ENCODE assay signal across 8 cellular contexts in genomic region chr20:62063981-62064787, GRCh38. TPM values are rescaled to one million over a fixed set of nuclear protein-coding genes. Genes with fewer than 3 reads are reported as not detected.
DNase-seq lines count a peak whose midpoint lies in the region; ATAC-seq and TF ChIP-seq lines count a peak whose summit lies in the region.

No MANE protein-coding gene starts in this region.

- peaks cover 15% of the 10 kb centered on the region for H4K20me1 ChIP-seq in KMS-11 (ENCODE audit: insufficient read depth)

- peaks cover 22% of the 10 kb centered on the region for H3K4me1 ChIP-seq in KMS-11 (ENCODE audit: low read depth, poor library complexity, severe bottlenecking)
- H3K4me1 ChIP-seq in mesodermal cell (ENCODE audit: control insufficient read depth, insufficient read depth, low read length, poor library complexity, severe bottlenecking), result peaks cover 25% of the 10 kb centered on the region

- no peak overlapping the region for H2AFZ ChIP-seq in KMS-11 (ENCODE audit: low read depth)

- peak overlapping the region; percentile 13; the same call in 1 of the 2 replicates for H3K4me2 ChIP-seq in KMS-11

- no peaks in the 10 kb centered on the region for H3K9me3 ChIP-seq in mesodermal cell (ENCODE audit: control insufficient read depth, low read length)

- H3K36me3 Mint-ChIP-seq in dendritic cell treated with granulocyte-macrophage colony-stimulating factor and Interleukin-4, amounts not matched to agents 40 ng/mL and 50 ng/mL, for 4 days (ENCODE audit: low read depth), result peaks cover 36% of the 10 kb centered on the region

- TF ChIP-seq CTCF in AG09309 (IDR thresholded peaks at IDR 0.05; ENCODE audit: control insufficient read depth, insufficient read depth, low read depth, low read length, missing control alignments) (no peak), KMS-11 (conservative IDR thresholded peaks at IDR 0.05; ENCODE audit: low read depth, low read length) (no peak)

- DNase-seq in AG09309 (ENCODE audit: low read depth) (no peak), GDM1 (lab: John Stamatoyannopoulos, UW) (no peak), AML-193 (lab: John Stamatoyannopoulos, UW) (no peak), MV-4-11 (lab: John Stamatoyannopoulos, UW) (no peak)

- H3K4me1 Mint-ChIP-seq in dendritic cell treated with granulocyte-macrophage colony-stimulating factor and Interleukin-4, amounts not matched to agents 40 ng/mL and 50 ng/mL, for 4 days (ENCODE audit: low read depth), result peaks cover 67% of the 10 kb centered on the region

- peaks cover 10% of the 10 kb centered on the region for H3K27me3 Mint-ChIP-seq in dendritic cell treated with granulocyte-macrophage colony-stimulating factor and Interleukin-4, amounts not matched to agents 40 ng/mL and 50 ng/mL, for 4 days

- intact Hi-C loops in dendritic cell treated with granulocyte-macrophage colony-stimulating factor and Interleukin-4, amounts not matched to agents 40 ng/mL and 50 ng/mL, for 4 days (cut with micrococcal nuclease), result loop anchor here (10.0 kb wide), 1 partner anchor 49 kb away; no protein-coding TSS in a partner anchor

- no peak overlapping the region for H3K27ac ChIP-seq in KMS-11
- H3K27ac ChIP-seq in mesodermal cell (ENCODE audit: low read depth, low read length, severe bottlenecking), result no peak overlapping the region

- H3K79me2 ChIP-seq in KMS-11 (ENCODE audit: insufficient read depth, low read depth), result peaks cover 51% of the 10 kb centered on the region

- H3K27ac Mint-ChIP-seq in dendritic cell treated with granulocyte-macrophage colony-stimulating factor and Interleukin-4, amounts not matched to agents 40 ng/mL and 50 ng/mL, for 4 days, result peak overlapping the region; percentile 50

- 13 to 23% methylated on average over 43 to 53 of the region's 62 CpGs for WGBS in mesodermal cell (ENCODE audit: insufficient coverage in 2 of 2), 2 experiments

- no peak for ATAC-seq in HG03432 (IDR thresholded peaks at IDR 0.05; ENCODE audit: unreplicated experiment)

- H3K9me3 Mint-ChIP-seq in dendritic cell treated with granulocyte-macrophage colony-stimulating factor and Interleukin-4, amounts not matched to agents 40 ng/mL and 50 ng/mL, for 4 days, result no peaks in the 10 kb centered on the region

- H3K4me3 Mint-ChIP-seq in dendritic cell treated with granulocyte-macrophage colony-stimulating factor and Interleukin-4, amounts not matched to agents 40 ng/mL and 50 ng/mL, for 4 days, result peak overlapping the region; percentile 67

- H3K9ac ChIP-seq in KMS-11, result no peak overlapping the region

- H3K36me3 ChIP-seq in KMS-11 (ENCODE audit: insufficient read depth) (no peaks in the 10 kb centered on the region), mesodermal cell (ENCODE audit: control insufficient read depth, insufficient read depth, low read length) (peaks cover 25% of the 10 kb centered on the region)

- H3K27me3 ChIP-seq in KMS-11 (ENCODE audit: insufficient read depth, low read depth), result no peaks in the 10 kb centered on the region

- peak overlapping the region; percentile 47 for H3K4me3 ChIP-seq in AG09309 (ENCODE audit: control insufficient read depth, low read depth, low read length)
- H3K4me3 ChIP-seq in KMS-11 (IDR thresholded peaks at IDR 0.05; ENCODE audit: insufficient read depth, low read depth, low read length), result no peak overlapping the region
- peak overlapping the region; percentile 33 for H3K4me3 ChIP-seq in mesodermal cell (ENCODE audit: extremely low read depth, insufficient read depth, low read length, poor library complexity, severe bottlenecking)

RNA-seq across cellular contexts. Expression of gene TAF4, which starts 1.5 kb away (rescaled TPM):
- 10.7 TPM for polyA plus RNA-seq in mesodermal cell (2013, experiment 1 of 2)
- polyA plus RNA-seq in mesodermal cell (2013, experiment 2 of 2), result 13.5 TPM

RNA-seq across cellular contexts. Expression of gene LSM14B, which starts 58.1 kb away (rescaled TPM):
- polyA plus RNA-seq in mesodermal cell (2013, experiment 1 of 2), result 40.0 TPM
- 30.6 TPM for polyA plus RNA-seq in mesodermal cell (2013, experiment 2 of 2)
